8 cellular contexts compared by ENCODE assay signal in genomic region chr14:92536231-92536630, GRCh38. TPM values are rescaled to one million over a fixed set of nuclear protein-coding genes. Genes with fewer than 3 reads are reported as not detected.
A peak's percentile ranks its signal among the peaks of the same experiment; 100 is the strongest.
DNase-seq lines count a peak whose midpoint lies in the region; ATAC-seq and TF ChIP-seq lines count a peak whose summit lies in the region.
"Not testable (repeated sequence)": the region's sequence is repeated elsewhere in the genome, so short reads cannot be mapped to it uniquely, and the experiment has no call there.

No MANE protein-coding gene starts in this region.

- TF ChIP-seq CTCF in activated CD8-positive, alpha-beta T cell treated with anti-CD3 and anti-CD28 coated beads for 36 hours (IDR thresholded peaks at IDR 0.05): not testable (repeated sequence)

- H3K4me3 Mint-ChIP-seq in activated CD8-positive, alpha-beta T cell treated with anti-CD3 and anti-CD28 coated beads for 36 hours: not testable (repeated sequence)
- H3K4me3 Mint-ChIP-seq in stimulated activated effector memory CD8-positive, alpha-beta T cell treated with anti-CD3 and anti-CD28 coated beads, Interleukin-12 subunit alpha, Interleukin-12 subunit beta, amount 100 ng/mL, for 72 hours: peak overlapping the region; percentile 74

- not testable (repeated sequence) for H3K27me3 Mint-ChIP-seq in activated CD8-positive, alpha-beta T cell treated with anti-CD3 and anti-CD28 coated beads for 36 hours

- H3K27me3 ChIP-seq in MG63: not testable (repeated sequence)

- peak overlapping the region; percentile 87 for H3K27ac Mint-ChIP-seq in activated CD8-positive, alpha-beta T cell treated with anti-CD3 and anti-CD28 coated beads for 36 hours
- peak overlapping the region; percentile 83 for H3K27ac Mint-ChIP-seq in stimulated activated effector memory CD8-positive, alpha-beta T cell treated with anti-CD3 and anti-CD28 coated beads, Interleukin-12 subunit alpha, Interleukin-12 subunit beta, amount 100 ng/mL, for 72 hours

- peaks cover 24% of the 10 kb centered on the region for H3K36me3 Mint-ChIP-seq in activated CD8-positive, alpha-beta T cell treated with anti-CD3 and anti-CD28 coated beads for 36 hours (ENCODE audit: low read depth)
- H3K36me3 Mint-ChIP-seq in stimulated activated effector memory CD8-positive, alpha-beta T cell treated with anti-CD3 and anti-CD28 coated beads, Interleukin-12 subunit alpha, Interleukin-12 subunit beta, amount 100 ng/mL, for 72 hours: peaks cover 34% of the 10 kb centered on the region

- POLR2A ChIA-PET in activated CD8-positive, alpha-beta T cell treated with anti-CD3 and anti-CD28 coated beads for 36 hours (lab: Charles Lee): not testable (repeated sequence)

- intact Hi-C loops in activated CD8-positive, alpha-beta T cell treated with anti-CD3 and anti-CD28 coated beads for 36 hours (cut with micrococcal nuclease): not testable (repeated sequence)

- H3K4me3 ChIP-seq in MG63: not testable (repeated sequence)

- peak overlapping the region; percentile 49 for H3K27ac ChIP-seq in epithelial cell of prostate

- DNase-seq in AG20443 (ENCODE audit: low spot score) (peak; percentile 78), GM04504 (ENCODE audit: low read depth) (peak; percentile 66), MG63 (peak; percentile 80), amniotic epithelial cell (ENCODE audit: low read depth) (peak; percentile 79), lung microvascular endothelial cell (ENCODE audit: low read depth in 2 of 2) (peak; percentile 67 to 71)
- not testable (repeated sequence) for DNase-seq in activated CD8-positive, alpha-beta T cell treated with anti-CD3 and anti-CD28 coated beads for 36 hours; epithelial cell of prostate (ENCODE audit: low read depth, low spot score); stimulated activated effector memory CD8-positive, alpha-beta T cell treated with anti-CD3 and anti-CD28 coated beads, Interleukin-12 subunit alpha, Interleukin-12 subunit beta, amount 100 ng/mL, for 72 hours (ENCODE audit: low spot score in 2 of 2)

- not testable (repeated sequence) for H3K9me3 ChIP-seq in MG63

- not testable (repeated sequence) for ATAC-seq in activated CD8-positive, alpha-beta T cell treated with anti-CD3 and anti-CD28 coated beads for 36 hours; stimulated activated effector memory CD8-positive, alpha-beta T cell treated with anti-CD3 and anti-CD28 coated beads, Interleukin-12 subunit alpha, Interleukin-12 subunit beta, amount 100 ng/mL, for 72 hours

- CTCF ChIA-PET in activated CD8-positive, alpha-beta T cell treated with anti-CD3 and anti-CD28 coated beads for 36 hours (lab: Charles Lee): not testable (repeated sequence)

- H3K36me3 ChIP-seq in MG63: not testable (repeated sequence)

- H3K9me3 Mint-ChIP-seq in activated CD8-positive, alpha-beta T cell treated with anti-CD3 and anti-CD28 coated beads for 36 hours; stimulated activated effector memory CD8-positive, alpha-beta T cell treated with anti-CD3 and anti-CD28 coated beads, Interleukin-12 subunit alpha, Interleukin-12 subunit beta, amount 100 ng/mL, for 72 hours: not testable (repeated sequence)

- peaks cover 85% of the 10 kb centered on the region for H3K4me1 Mint-ChIP-seq in activated CD8-positive, alpha-beta T cell treated with anti-CD3 and anti-CD28 coated beads for 36 hours (ENCODE audit: low read depth)
- H3K4me1 Mint-ChIP-seq in stimulated activated effector memory CD8-positive, alpha-beta T cell treated with anti-CD3 and anti-CD28 coated beads, Interleukin-12 subunit alpha, Interleukin-12 subunit beta, amount 100 ng/mL, for 72 hours: peaks cover 73% of the 10 kb centered on the region

RNA-seq across cellular contexts. Expression of gene RIN3, which starts 22.6 kb away (rescaled TPM):
- total RNA-seq in MG63 (2014; rRNA removed; shearing (Covaris generic); ENCODE audit: low replicate concordance): 1.4 and 2.2 TPM in 2 replicates
- total RNA-seq in activated CD8-positive, alpha-beta T cell treated with anti-CD3 and anti-CD28 coated beads for 36 hours: 10 to 100 TPM; 61.3 to 62.4 TPM
- 3.7 and 4.4 TPM in 2 replicates for total RNA-seq in lung microvascular endothelial cell

Comparison
In these comparisons a context has a peak if more than half of its experiments do, and no peak if none do; other contexts are left out.
1. RNA of gene RIN3, which starts 22.6 kb away (total RNA-seq): 61.3 to 62.4 TPM in activated CD8-positive, alpha-beta T cell treated with anti-CD3 and anti-CD28 coated beads for 36 hours; 3.7 to 4.4 TPM in lung microvascular endothelial cell and 1.4 to 2.2 TPM in MG63; every median in the first group is over 10 times any median in the second.